Comparison of ENCODE assay signal across 39 cellular contexts in genomic region chr1:203165101-203165799, GRCh38. TPM values are rescaled to one million over a fixed set of nuclear protein-coding genes. Genes with fewer than 3 reads are reported as not detected.
"Had no signal": no experiment of that assay in that cellular context is flagged by ENCODE, and none has a peak within 500 bp of the region (broad histone marks: within the 10 kb centered on the region; RNA-seq: fewer than 3 reads in every experiment).

No MANE protein-coding gene starts in this region.

- FAIRE-seq: colon had no signal

- H3K4me1 ChIP-seq: adrenal gland, esophagus muscularis mucosa, foreskin keratinocyte, gastrocnemius medialis had no signal

- H3K27me3 Mint-ChIP-seq: activated naive CD8-positive, alpha-beta T cell treated with anti-CD3 and anti-CD28 coated beads for 36 hours had no signal

- DNase-seq: activated B cell treated with CpG ODN at 0.5 μM for 24 hours; activated CD4-positive, alpha-beta T cell treated with anti-CD3 and anti-CD28 coated beads for 48 hours; activated CD4-positive, alpha-beta T cell treated with anti-CD3 and anti-CD28 coated beads, Interleukin-2, amount 50 U/mL, for 1 hour; activated CD4-positive, alpha-beta T cell treated with anti-CD3 and anti-CD28 coated beads, Interleukin-2, amount 50 U/mL, for 48 hours; activated CD8-positive, alpha-beta memory T cell treated with anti-CD3 and anti-CD28 coated beads, Interleukin-2, amount 10 ng/mL, durations not matched to agents 7 days and 5 days; activated CD8-positive, alpha-beta memory T cell treated with anti-CD3 and anti-CD28 coated beads, Interleukin-2, amount 50 U/mL, for 4 hours; activated CD8-positive, alpha-beta T cell treated with anti-CD3 and anti-CD28 coated beads for 36 hours; activated effector memory CD4-positive, alpha-beta T cell treated with anti-CD3 and anti-CD28 coated beads, Interleukin-2, amount 50 U/mL, for 16 hours; activated naive CD4-positive, alpha-beta T cell treated with anti-CD3 and anti-CD28 coated beads for 36 hours; activated naive CD8-positive, alpha-beta T cell treated with anti-CD3 and anti-CD28 coated beads for 36 hours; activated naive CD8-positive, alpha-beta T cell treated with anti-CD3 and anti-CD28 coated beads, Interleukin-2, amount 50 U/mL, for 24 hours; activated T-cell treated with anti-CD3 and anti-CD28 coated beads, Interleukin-2, amount 50 U/mL, for 1 hour; activated T-cell treated with anti-CD3 and anti-CD28 coated beads, Interleukin-2, amount 50 U/mL, for 48 hours; adrenal gland; amygdala; body of pancreas; caudate nucleus; cortex of kidney; dermis blood vessel endothelial cell; effector CD4-positive, alpha-beta T cell; effector memory CD8-positive, alpha-beta T cell; erythroblast; foreskin keratinocyte; gastrocnemius medialis; glutamatergic neuron; T-helper 1 cell; T-helper 17 cell; T1000; WERI-Rb-1 had no signal

- H3K36me3 ChIP-seq: adrenal gland, esophagus muscularis mucosa, gastrocnemius medialis had no signal

- H3K27ac ChIP-seq: adrenal gland, body of pancreas, esophagus muscularis mucosa, foreskin keratinocyte, gastrocnemius medialis had no signal

- ATAC-seq: activated CD4-positive, CD25-positive, alpha-beta regulatory T cell treated with anti-CD3 and anti-CD28 coated beads, Interleukin-2, amount 50 U/mL, for 24 hours; activated CD8-positive, alpha-beta memory T cell treated with anti-CD3 and anti-CD28 coated beads, Interleukin-2, amount 10 ng/mL, durations not matched to agents 7 days and 5 days; activated CD8-positive, alpha-beta T cell treated with anti-CD3 and anti-CD28 coated beads for 36 hours; activated naive CD8-positive, alpha-beta T cell treated with anti-CD3 and anti-CD28 coated beads, Interleukin-2, amount 50 U/mL, for 24 hours; body of pancreas; effector memory CD8-positive, alpha-beta T cell; foreskin keratinocyte; gastrocnemius medialis; T-helper 17 cell had no signal

- H3K4me3 ChIP-seq: adrenal gland, body of pancreas, esophagus muscularis mucosa, gastrocnemius medialis had no signal

- H3K27ac Mint-ChIP-seq: activated B cell treated with CpG ODN at 0.5 μM for 24 hours; activated CD8-positive, alpha-beta memory T cell treated with anti-CD3 and anti-CD28 coated beads, Interleukin-2, amount 10 ng/mL, durations not matched to agents 7 days and 5 days; activated CD8-positive, alpha-beta T cell treated with anti-CD3 and anti-CD28 coated beads for 36 hours; activated naive CD4-positive, alpha-beta T cell treated with anti-CD3 and anti-CD28 coated beads for 36 hours; activated naive CD4-positive, alpha-beta T cell treated with anti-CD3 and anti-CD28 coated beads, Interleukin-2, amount 50 U/mL, for 24 hours; activated naive CD8-positive, alpha-beta T cell treated with anti-CD3 and anti-CD28 coated beads for 36 hours; activated naive CD8-positive, alpha-beta T cell treated with anti-CD3 and anti-CD28 coated beads, Interleukin-2, amount 50 U/mL, for 24 hours; activated T-helper 1 cell treated with anti-CD3 and anti-CD28 coated beads, Interleukin-12 subunit alpha, Interleukin-12 subunit beta, Interleukin-2, Interleukin-4 antibody, amounts not matched to agents 30 ng/mL and 10 ng/mL and 1 ng/mL, durations not matched to agents 14 hours and 24 hours and 36 hours; activated T-helper 2 cell treated with anti-CD3 and anti-CD28 coated beads, Interferon-gamma antibody, Interleukin-2, Interleukin-4, amounts not matched to agents 10 μg/mL and 5 μg/mL and 100 μg/mL, durations not matched to agents 14 hours and 24 hours and 36 hours; effector memory CD8-positive, alpha-beta T cell; T-helper 17 cell; T-helper 2 cell treated with Interferon-gamma antibody and Interleukin-4, amounts not matched to agents 5 μg/mL and 100 μg/mL, for 36 hours had no signal

- H3K4me3 Mint-ChIP-seq: activated B cell treated with CpG ODN at 0.5 μM for 24 hours; activated CD8-positive, alpha-beta memory T cell treated with anti-CD3 and anti-CD28 coated beads, Interleukin-2, amount 10 ng/mL, durations not matched to agents 7 days and 5 days; activated CD8-positive, alpha-beta T cell treated with anti-CD3 and anti-CD28 coated beads for 36 hours; activated naive CD4-positive, alpha-beta T cell treated with anti-CD3 and anti-CD28 coated beads for 36 hours; activated naive CD4-positive, alpha-beta T cell treated with anti-CD3 and anti-CD28 coated beads, Interleukin-2, amount 50 U/mL, for 24 hours; activated naive CD8-positive, alpha-beta T cell treated with anti-CD3 and anti-CD28 coated beads for 36 hours; activated naive CD8-positive, alpha-beta T cell treated with anti-CD3 and anti-CD28 coated beads, Interleukin-2, amount 50 U/mL, for 24 hours; activated T-helper 1 cell treated with anti-CD3 and anti-CD28 coated beads, Interleukin-12 subunit alpha, Interleukin-12 subunit beta, Interleukin-2, Interleukin-4 antibody, amounts not matched to agents 30 ng/mL and 10 ng/mL and 1 ng/mL, durations not matched to agents 14 hours and 24 hours and 36 hours; effector memory CD8-positive, alpha-beta T cell; T-helper 17 cell; T-helper 2 cell treated with Interferon-gamma antibody and Interleukin-4, amounts not matched to agents 5 μg/mL and 100 μg/mL, for 36 hours had no signal

- H3K9me3 ChIP-seq: adrenal gland, body of pancreas, esophagus muscularis mucosa, gastrocnemius medialis had no signal

- H3K9me3 Mint-ChIP-seq: activated B cell treated with CpG ODN at 0.5 μM for 24 hours; activated CD8-positive, alpha-beta T cell treated with anti-CD3 and anti-CD28 coated beads for 36 hours; activated naive CD4-positive, alpha-beta T cell treated with anti-CD3 and anti-CD28 coated beads for 36 hours; activated naive CD4-positive, alpha-beta T cell treated with anti-CD3 and anti-CD28 coated beads, Interleukin-2, amount 50 U/mL, for 24 hours; activated naive CD8-positive, alpha-beta T cell treated with anti-CD3 and anti-CD28 coated beads for 36 hours; activated naive CD8-positive, alpha-beta T cell treated with anti-CD3 and anti-CD28 coated beads, Interleukin-2, amount 50 U/mL, for 24 hours; activated T-helper 1 cell treated with anti-CD3 and anti-CD28 coated beads, Interleukin-12 subunit alpha, Interleukin-12 subunit beta, Interleukin-2, Interleukin-4 antibody, amounts not matched to agents 30 ng/mL and 10 ng/mL and 1 ng/mL, durations not matched to agents 14 hours and 24 hours and 36 hours; activated T-helper 2 cell treated with anti-CD3 and anti-CD28 coated beads, Interferon-gamma antibody, Interleukin-2, Interleukin-4, amounts not matched to agents 10 μg/mL and 5 μg/mL and 100 μg/mL, durations not matched to agents 14 hours and 24 hours and 36 hours; effector memory CD8-positive, alpha-beta T cell; T-helper 2 cell treated with Interferon-gamma antibody and Interleukin-4, amounts not matched to agents 5 μg/mL and 100 μg/mL, for 36 hours had no signal

- H3K27me3 ChIP-seq: adrenal gland, body of pancreas had no signal

- H3K4me1 Mint-ChIP-seq: activated CD8-positive, alpha-beta memory T cell treated with anti-CD3 and anti-CD28 coated beads, Interleukin-2, amount 10 ng/mL, durations not matched to agents 7 days and 5 days; activated naive CD4-positive, alpha-beta T cell treated with anti-CD3 and anti-CD28 coated beads, Interleukin-2, amount 50 U/mL, for 24 hours; activated naive CD8-positive, alpha-beta T cell treated with anti-CD3 and anti-CD28 coated beads for 36 hours; activated naive CD8-positive, alpha-beta T cell treated with anti-CD3 and anti-CD28 coated beads, Interleukin-2, amount 50 U/mL, for 24 hours had no signal

- H3K36me3 Mint-ChIP-seq: activated CD8-positive, alpha-beta memory T cell treated with anti-CD3 and anti-CD28 coated beads, Interleukin-2, amount 10 ng/mL, durations not matched to agents 7 days and 5 days; activated naive CD4-positive, alpha-beta T cell treated with anti-CD3 and anti-CD28 coated beads, Interleukin-2, amount 50 U/mL, for 24 hours; activated naive CD8-positive, alpha-beta T cell treated with anti-CD3 and anti-CD28 coated beads for 36 hours had no signal

RNA-seq across cellular contexts. Expression of gene MYBPH, which starts 10.4 kb away (rescaled TPM):
- total RNA-seq: activated B cell treated with CpG ODN at 0.5 μM for 24 hours; activated CD8-positive, alpha-beta memory T cell treated with anti-CD3 and anti-CD28 coated beads for 36 hours; activated CD8-positive, alpha-beta memory T cell treated with anti-CD3 and anti-CD28 coated beads, Interleukin-2, amount 10 ng/mL, durations not matched to agents 7 days and 5 days; activated CD8-positive, alpha-beta T cell treated with anti-CD3 and anti-CD28 coated beads for 36 hours; activated naive CD4-positive, alpha-beta T cell treated with anti-CD3 and anti-CD28 coated beads for 36 hours; activated naive CD8-positive, alpha-beta T cell treated with anti-CD3 and anti-CD28 coated beads for 36 hours; activated T-helper 1 cell treated with anti-CD3 and anti-CD28 coated beads, Interleukin-12 subunit alpha, Interleukin-12 subunit beta, Interleukin-2, Interleukin-4 antibody, amounts not matched to agents 30 ng/mL and 10 ng/mL and 1 ng/mL, durations not matched to agents 14 hours and 24 hours and 36 hours; activated T-helper 2 cell treated with anti-CD3 and anti-CD28 coated beads, Interferon-gamma antibody, Interleukin-2, Interleukin-4, amounts not matched to agents 10 μg/mL and 5 μg/mL and 100 μg/mL, durations not matched to agents 14 hours and 24 hours and 36 hours; adrenal gland; aorta; body of pancreas; chondrocyte; dermis blood vessel endothelial cell; esophagus muscularis mucosa; foreskin keratinocyte; T-helper 17 cell had no signal
- polyA plus RNA-seq: aorta, foreskin keratinocyte had no signal

RNA-seq across cellular contexts. Expression of gene CHI3L1, which starts 21.3 kb away (rescaled TPM):
- total RNA-seq: activated CD8-positive, alpha-beta memory T cell treated with anti-CD3 and anti-CD28 coated beads for 36 hours; activated CD8-positive, alpha-beta memory T cell treated with anti-CD3 and anti-CD28 coated beads, Interleukin-2, amount 10 ng/mL, durations not matched to agents 7 days and 5 days; activated CD8-positive, alpha-beta T cell treated with anti-CD3 and anti-CD28 coated beads for 36 hours; activated naive CD8-positive, alpha-beta T cell treated with anti-CD3 and anti-CD28 coated beads for 36 hours; activated T-helper 1 cell treated with anti-CD3 and anti-CD28 coated beads, Interleukin-12 subunit alpha, Interleukin-12 subunit beta, Interleukin-2, Interleukin-4 antibody, amounts not matched to agents 30 ng/mL and 10 ng/mL and 1 ng/mL, durations not matched to agents 14 hours and 24 hours and 36 hours; activated T-helper 2 cell treated with anti-CD3 and anti-CD28 coated beads, Interferon-gamma antibody, Interleukin-2, Interleukin-4, amounts not matched to agents 10 μg/mL and 5 μg/mL and 100 μg/mL, durations not matched to agents 14 hours and 24 hours and 36 hours; chondrocyte; foreskin keratinocyte; T-helper 17 cell had no signal
- polyA plus RNA-seq: foreskin keratinocyte had no signal

RNA-seq across cellular contexts. Expression of gene ADORA1, which starts 37.7 kb away (rescaled TPM):
- total RNA-seq: activated B cell treated with CpG ODN at 0.5 μM for 24 hours; activated CD8-positive, alpha-beta memory T cell treated with anti-CD3 and anti-CD28 coated beads for 36 hours; activated CD8-positive, alpha-beta memory T cell treated with anti-CD3 and anti-CD28 coated beads, Interleukin-2, amount 10 ng/mL, durations not matched to agents 7 days and 5 days; activated CD8-positive, alpha-beta T cell treated with anti-CD3 and anti-CD28 coated beads for 36 hours; activated naive CD4-positive, alpha-beta T cell treated with anti-CD3 and anti-CD28 coated beads for 36 hours; activated naive CD8-positive, alpha-beta T cell treated with anti-CD3 and anti-CD28 coated beads for 36 hours; activated T-helper 1 cell treated with anti-CD3 and anti-CD28 coated beads, Interleukin-12 subunit alpha, Interleukin-12 subunit beta, Interleukin-2, Interleukin-4 antibody, amounts not matched to agents 30 ng/mL and 10 ng/mL and 1 ng/mL, durations not matched to agents 14 hours and 24 hours and 36 hours; activated T-helper 2 cell treated with anti-CD3 and anti-CD28 coated beads, Interferon-gamma antibody, Interleukin-2, Interleukin-4, amounts not matched to agents 10 μg/mL and 5 μg/mL and 100 μg/mL, durations not matched to agents 14 hours and 24 hours and 36 hours; dermis blood vessel endothelial cell had no signal
- polyA plus RNA-seq: aorta had no signal
